In the genomic region with DNA sequence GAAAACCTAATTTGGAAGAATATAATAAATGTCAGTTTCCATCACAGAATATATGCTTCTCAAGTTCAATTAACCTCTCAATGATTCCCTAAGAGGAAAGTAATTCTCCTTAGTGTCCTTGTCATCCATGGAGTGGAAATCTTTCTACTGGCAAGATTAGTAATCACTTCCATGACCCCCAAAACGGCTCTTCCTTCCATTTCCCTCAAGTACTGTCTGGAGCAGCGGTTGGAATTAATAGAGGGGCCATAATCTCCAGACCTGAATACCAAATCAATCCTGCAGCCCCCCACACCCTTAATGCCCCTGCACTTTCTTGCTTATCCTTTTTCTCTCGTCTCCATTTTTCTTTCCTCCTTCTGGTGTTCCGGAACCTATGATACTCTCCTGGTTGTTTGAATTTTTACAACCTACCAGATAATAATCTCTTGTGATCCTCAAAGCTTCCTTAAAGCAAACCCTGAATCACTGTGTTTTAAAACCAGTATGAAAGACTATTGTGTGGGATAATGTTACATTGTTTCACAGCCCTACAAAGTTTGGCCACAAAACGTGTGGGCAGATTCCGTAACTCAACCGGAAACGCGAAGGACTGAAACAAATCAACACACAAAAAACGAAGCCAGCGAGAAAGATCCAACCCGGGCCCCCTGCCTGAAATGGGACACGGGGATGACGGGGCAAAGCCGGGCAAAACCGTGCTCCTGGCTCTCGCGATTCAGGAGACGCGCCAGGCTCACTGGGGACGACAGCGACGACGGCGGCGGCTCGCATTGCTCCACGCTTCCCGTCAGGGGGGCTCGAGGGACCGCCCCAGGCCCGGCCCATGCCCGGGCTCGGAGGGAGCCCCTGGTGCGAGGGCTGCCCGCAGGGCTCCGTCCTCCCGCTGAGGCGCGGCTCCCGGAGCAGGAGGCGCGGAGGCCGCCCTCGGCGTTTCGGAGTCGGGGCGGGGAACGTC, we compare ENCODE assay signal across 8 cellular contexts. TPM values are rescaled to one million over a fixed set of nuclear protein-coding genes. Genes with fewer than 3 reads are reported as not detected.
A peak's percentile ranks its signal among the peaks of the same experiment; 100 is the strongest.
DNase-seq lines count a peak whose midpoint lies in the region; TF ChIP-seq lines count a peak whose summit lies in the region.
"Not testable (repeated sequence)": the region's sequence is repeated elsewhere in the genome, so short reads cannot be mapped to it uniquely, and the experiment has no call there.

No MANE protein-coding gene starts in this region.

- peak; percentile 38 for DNase-seq in GM10266 (ENCODE audit: extremely low spot score)
- peak; percentile 77 for DNase-seq in HFFc6
- peak; percentile 34 for DNase-seq in MM.1S
- peak; percentile 25 for DNase-seq in hepatic stellate cell (ENCODE audit: low spot score)
- peak; percentile 67 to 72 for DNase-seq in trophoblast cell
- DNase-seq in thyroid gland: peak; percentile 73

- not testable (repeated sequence) for H3F3A ChIP-seq in MM.1S (ENCODE audit: insufficient read depth, low read length)

- WGBS in trophoblast cell (ENCODE audit: extremely low coverage, insufficient coverage, insufficient read length): no CpG with 5 or more reads among the region's 50 CpGs
- 23 to 28% methylated on average over 50 of the region's 50 CpGs for WGBS in thyroid gland, 2 donors

- H3K27me3 ChIP-seq in MM.1S (replicated peaks; ENCODE audit: insufficient read depth, low read length); trophoblast cell (ENCODE audit: insufficient read depth, low read length); thyroid gland: not testable (repeated sequence)

- not testable (repeated sequence) for H3K27ac ChIP-seq in MM.1S (ENCODE audit: low read length)
- H3K27ac ChIP-seq in trophoblast cell (ENCODE audit: low read depth, low read length): peak overlapping the region; percentile 71
- H3K27ac ChIP-seq in thyroid gland: peak overlapping the region; percentile 69 to 82 (median 74)

- H4K91ac ChIP-seq in trophoblast cell (ENCODE audit: low read depth, low read length): peak overlapping the region; percentile 31

- not testable (repeated sequence) for TF ChIP-seq POLR2A in thyroid gland (IDR thresholded peaks at IDR 0.05)

- not testable (repeated sequence) for H4K20me1 ChIP-seq in MM.1S (ENCODE audit: insufficient read depth, low read length)

- peak overlapping the region; percentile 28 for H2BK5ac ChIP-seq in trophoblast cell (ENCODE audit: low read depth, low read length, poor library complexity)

- H3K27ac Mint-ChIP-seq in HFFc6 (peak overlapping the region; percentile 94), brain (peak overlapping the region; percentile 75 to 94 (median 91))

- H3K14ac ChIP-seq in trophoblast cell (ENCODE audit: low read length): peak overlapping the region; percentile 6

- H2BK120ac ChIP-seq in trophoblast cell (ENCODE audit: insufficient read depth, low read length, poor library complexity): peak overlapping the region; percentile 7

- H3K79me1 ChIP-seq in trophoblast cell (ENCODE audit: low read length): not testable (repeated sequence)

- H2AFZ ChIP-seq in MM.1S (ENCODE audit: low read length) (peak overlapping the region; percentile 82; the same call in 1 of the 2 replicates), trophoblast cell (ENCODE audit: insufficient read depth, low read length, poor library complexity) (peak overlapping the region; percentile 85)

- H3K4me1 Mint-ChIP-seq in HFFc6 (ENCODE audit: low read depth) (peaks cover 21% of the 10 kb centered on the region), brain (peaks cover 34% of the 10 kb centered on the region)

- not testable (repeated sequence) for H3K9me3 Mint-ChIP-seq in HFFc6, brain

- not testable (repeated sequence) for H3K36me3 Mint-ChIP-seq in HFFc6 (ENCODE audit: low read depth); brain

- H3K4me3 Mint-ChIP-seq in HFFc6 (peak overlapping the region; percentile 92), brain (peak overlapping the region; percentile 88 to 95 (median 91))

- H3K9me2 ChIP-seq in MM.1S (replicated peaks; ENCODE audit: insufficient read depth, low read length): not testable (repeated sequence)

- H3K4me2 ChIP-seq in MM.1S (ENCODE audit: low read depth, low read length): peak overlapping the region; percentile 52; the same call in 1 of the 2 replicates
- H3K4me2 ChIP-seq in trophoblast cell (ENCODE audit: low read length): peak overlapping the region; percentile 66

- not testable (repeated sequence) for H2BK12ac ChIP-seq in trophoblast cell (ENCODE audit: low read length)

- not testable (repeated sequence) for H3K4ac ChIP-seq in trophoblast cell (ENCODE audit: low read depth, low read length)

- not testable (repeated sequence) for H2AK5ac ChIP-seq in trophoblast cell (ENCODE audit: low read length)

- not testable (repeated sequence) for H3K36me3 ChIP-seq in MM.1S (replicated peaks; ENCODE audit: insufficient read depth, low read length); trophoblast cell (ENCODE audit: control insufficient read depth in 1 of 2, insufficient read depth in 2 of 2, low read length in 2 of 2); thyroid gland

- peak overlapping the region; percentile 35 for H4K8ac ChIP-seq in trophoblast cell (ENCODE audit: low read depth, low read length)

- H3K9ac ChIP-seq in MM.1S (ENCODE audit: low read length) (peak overlapping the region; percentile 61; the same call in 1 of the 2 replicates), trophoblast cell (ENCODE audit: low read length) (peak overlapping the region; percentile 14)

- H4K12ac ChIP-seq in trophoblast cell (ENCODE audit: low read depth, low read length): peak overlapping the region; percentile 20

- H3K18ac ChIP-seq in trophoblast cell (ENCODE audit: low read length): peak overlapping the region; percentile 15

- not testable (repeated sequence) for H3K9me3 ChIP-seq in MM.1S (replicated peaks; ENCODE audit: insufficient read depth, low read length); trophoblast cell (ENCODE audit: insufficient read depth, low read depth, low read length); thyroid gland

- H3K4me3 ChIP-seq in MM.1S (ENCODE audit: low read length) (peak overlapping the region; percentile 77), WI38 (ENCODE audit: low read depth, low read length) (peak overlapping the region; percentile 66), trophoblast cell (ENCODE audit: low read depth, low read length) (peak overlapping the region; percentile 89), thyroid gland (replicated peaks in 1 of 3) (peak overlapping the region; percentile 23 to 93 (median 75))

- H3K23ac ChIP-seq in trophoblast cell (ENCODE audit: low read length): not testable (repeated sequence)

- not testable (repeated sequence) for H3K4me1 ChIP-seq in MM.1S (ENCODE audit: low read length); trophoblast cell (ENCODE audit: control insufficient read depth in 1 of 2, insufficient read depth in 2 of 2, low read length in 2 of 2); thyroid gland

- not testable (repeated sequence) for H3K27me3 Mint-ChIP-seq in HFFc6 (ENCODE audit: insufficient read depth); brain

- TF ChIP-seq CTCF in GM10266 (IDR thresholded peaks at IDR 0.05; ENCODE audit: control insufficient read depth, insufficient read depth, low read depth, missing control alignments); HFFc6 (IDR thresholded peaks at IDR 0.05); MM.1S (IDR thresholded peaks at IDR 0.05; ENCODE audit: low read length); WI38 (IDR thresholded peaks at IDR 0.05; ENCODE audit: low read depth, low read length); brain (conservative IDR thresholded peaks at IDR 0.05); thyroid gland (IDR thresholded peaks at IDR 0.05): not testable (repeated sequence)

- H3K79me2 ChIP-seq in MM.1S (ENCODE audit: low read length); trophoblast cell (ENCODE audit: control insufficient read depth, insufficient read depth, low read length, poor library complexity): not testable (repeated sequence)

- intact Hi-C loops in thyroid gland (cut with DNase I): not testable (repeated sequence)

RNA-seq across cellular contexts. Expression of gene FANK1, which starts 1.0 kb away (rescaled TPM):
- total RNA-seq in HFFc6 (2021; fragmentation: NEBNext Ultra II Directional; extraction: Animal tissue kit (Norgen Biotek cat#: 25700)): 1 to 10 TPM in 2 of 6 experiments, under 1 TPM in 4; 0.50 to 1.4 (median 0.88) TPM
- 1.2 TPM for polyA plus RNA-seq in brain (ENCODE audit: insufficient read depth, low read depth, low replicate concordance)
- 12.6 and 13.7 TPM in 2 replicates for polyA plus RNA-seq in trophoblast cell (2013)
- 10 to 100 TPM in 2 of 4 donors, 1 to 10 TPM in 2; 8.4 to 17.2 (median 9.9) TPM for total RNA-seq in thyroid gland

RNA-seq across cellular contexts. Expression of gene DHX32, which starts 14.3 kb away (rescaled TPM):
- 10 to 100 TPM; 18.6 to 22.4 (median 20.8) TPM for total RNA-seq in HFFc6 (2021; fragmentation: NEBNext Ultra II Directional; extraction: Animal tissue kit (Norgen Biotek cat#: 25700))
- polyA plus RNA-seq in brain (ENCODE audit: insufficient read depth, low read depth, low replicate concordance): 8.9 TPM
- polyA plus RNA-seq in trophoblast cell (2013): 50.0 and 50.2 TPM in 2 replicates
- 10 to 100 TPM; 31.7 to 34.8 (median 33.2) TPM for total RNA-seq in thyroid gland

Comparison
In these comparisons a context has a peak if more than half of its experiments do, and no peak if none do; other contexts are left out.
1. DNase-seq: peak in every context shown above with its lines; median percentile 77 in HFFc6; 73 in thyroid gland; 70 in trophoblast cell; 38 in GM10266; 34 in MM.1S; 25 in hepatic stellate cell.